ENCODE assay signal across 7 cellular contexts in the genomic region with DNA sequence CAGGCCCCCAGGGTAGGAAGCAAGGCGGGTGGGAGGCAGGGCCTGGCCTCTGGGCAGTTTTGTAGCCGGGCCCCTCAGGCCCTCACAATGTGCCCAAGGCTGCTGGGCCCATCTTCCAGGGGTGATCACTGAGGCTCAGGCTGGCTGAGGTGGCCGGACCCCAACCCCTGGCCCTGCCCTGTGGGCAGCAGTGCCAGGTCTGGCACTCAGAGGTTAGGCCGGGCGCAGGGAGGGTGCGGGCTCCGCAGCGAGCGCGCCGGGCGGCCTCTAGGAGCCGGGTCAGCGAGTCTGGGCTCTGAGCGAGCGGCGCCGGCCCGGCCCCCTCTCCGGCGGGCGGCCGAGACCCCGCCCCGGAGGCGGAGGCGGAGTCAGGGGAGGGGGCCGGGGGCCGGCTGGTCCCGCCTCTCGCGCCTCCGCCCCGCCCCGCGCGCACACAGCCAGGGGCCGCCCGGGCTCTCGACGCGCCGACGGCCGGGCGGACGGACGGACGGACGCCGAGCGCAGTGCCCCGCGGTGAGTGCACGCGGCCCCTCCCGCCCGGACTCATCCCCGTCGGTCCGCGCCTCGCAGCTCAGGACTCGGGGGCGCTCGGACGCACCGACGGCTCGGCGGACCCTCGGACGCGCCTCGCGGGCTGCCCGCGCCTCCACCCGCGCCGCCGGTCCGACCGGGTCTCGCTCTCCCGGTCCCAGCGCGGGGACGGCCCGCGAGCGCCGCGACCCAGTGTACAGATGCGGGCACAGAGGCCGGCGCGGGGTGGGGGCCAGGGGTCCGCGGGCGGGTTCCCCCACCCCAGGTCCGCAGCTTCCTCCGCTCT. TPM values are rescaled to one million over a fixed set of nuclear protein-coding genes. Genes with fewer than 3 reads are reported as not detected.
DNase-seq lines count a peak whose midpoint lies in the region; ATAC-seq and TF ChIP-seq lines count a peak whose summit lies in the region.

A gene (plus strand): TSS at position 430 of the 817 bp plus-strand sequence. CDS start 21,231 bp downstream, outside the sequence.

- H2AFZ ChIP-seq in GM23248 (0 out of 2 replicates have a peak within 1 kb of the TSS, but pooled peaks have one; percentile 14), neuronal stem cell (ENCODE audit: low read length) (no peak within 1 kb of the TSS)

- peak within 1 kb of the TSS; percentile 63 for H2BK12ac ChIP-seq in neuronal stem cell (ENCODE audit: low read length)

- no peaks in the 10 kb centered on the region for H3K27me3 ChIP-seq in GM23248 (replicated peaks; ENCODE audit: insufficient read depth)
- H3K27me3 ChIP-seq in neuronal stem cell (ENCODE audit: control insufficient read depth in 3 of 3, insufficient read depth in 3 of 3, low read depth in 1 of 3, low read length in 3 of 3) = peaks cover 0 to 24% (median 23%) of the 10 kb centered on the region in 3 experiments

- H3K14ac ChIP-seq in neuronal stem cell (ENCODE audit: low read length) = peak within 1 kb of the TSS; percentile 83

- peaks cover 18% of the 10 kb centered on the region for H3K27me3 Mint-ChIP-seq in WTC11 (ENCODE audit: low read depth)

- H2BK5ac ChIP-seq in neuronal stem cell (ENCODE audit: low read length) = peak within 1 kb of the TSS; percentile 72

- peak; percentile 88 for DNase-seq in GM23248
- peak; percentile 66 for DNase-seq in WTC11 (ENCODE audit: low spot score)
- DNase-seq in fibroblast of villous mesenchyme (ENCODE audit: low read depth) = peak; percentile 66
- DNase-seq in neuronal stem cell (ENCODE audit: low spot score) = peak; percentile 71
- no peak for DNase-seq in NCI-H526 treated with DMSO at 0.1 percent for 48 hours (lab: John Stamatoyannopoulos, UW)

- peak within 1 kb of the TSS; percentile 68 for H3K4me3 Mint-ChIP-seq in WTC11

- H3K4ac ChIP-seq in neuronal stem cell (ENCODE audit: low read length) = peak within 1 kb of the TSS; percentile 80

- H3K4me2 ChIP-seq in GM23248 (ENCODE audit: unreplicated experiment) (peak within 1 kb of the TSS; percentile 79), neuronal stem cell (ENCODE audit: insufficient read depth, low read length, poor library complexity, severe bottlenecking) (peak within 1 kb of the TSS; percentile 67)

- peak within 1 kb of the TSS; percentile 70 for H3K4me3 ChIP-seq in GM23248
- H3K4me3 ChIP-seq in fibroblast of villous mesenchyme (ENCODE audit: low read depth, low read length) = peak within 1 kb of the TSS; percentile 62
- H3K4me3 ChIP-seq in neuronal stem cell (ENCODE audit: low read length in 2 of 2) = peak within 1 kb of the TSS in 1 of 2 donors; percentile 78

- peak within 1 kb of the TSS; percentile 87 for H3K9ac ChIP-seq in GM23248
- peak within 1 kb of the TSS; percentile 79 for H3K9ac ChIP-seq in neuronal stem cell (ENCODE audit: low read depth, low read length, poor library complexity)

- H3F3A ChIP-seq in GM23248 (ENCODE audit: insufficient read depth) = peaks cover 19% of the 10 kb centered on the region

- 2% methylated on average over 54 to 67 of the region's 103 CpGs for WGBS in GM23248 (ENCODE audit: low coverage in 1 of 2, low lambda C conversion rate in 2 of 2, missing lambda C conversion rate in 2 of 2), 2 experiments
- WGBS in neuronal stem cell (ENCODE audit: extremely low coverage in 2 of 2, insufficient read length in 2 of 2, insufficient replicate concordance in 1 of 2), 2 donors = no CpG with 5 or more reads among the region's 103 CpGs

- H3K4me1 Mint-ChIP-seq in WTC11 = peaks cover 30% of the 10 kb centered on the region

- CTCF ChIA-PET in WTC11 (lab: Charles Lee) = interaction anchor here (0.6 to 1.1 kb wide), 2 partner anchors 99 to 106 kb away, joined by 4 read pairs; no protein-coding TSS in a partner anchor

- H3K9me2 ChIP-seq in GM23248 (ENCODE audit: insufficient read depth) = no peaks in the 10 kb centered on the region

- H3K9me3 ChIP-seq in GM23248 (ENCODE audit: low read depth) (no peaks in the 10 kb centered on the region), neuronal stem cell (replicated peaks in 1 of 2; ENCODE audit: control insufficient read depth in 2 of 2, insufficient read depth in 1 of 2, low read depth in 1 of 2, low read length in 2 of 2) (peaks cover 0 to 2% of the 10 kb centered on the region in 2 donors)

- H4K91ac ChIP-seq in neuronal stem cell (ENCODE audit: low read depth, low read length, poor library complexity) = no peak within 1 kb of the TSS

- no peaks in the 10 kb centered on the region for H3K9me3 Mint-ChIP-seq in WTC11

- H4K20me1 ChIP-seq in GM23248 (ENCODE audit: insufficient read depth) = no peaks in the 10 kb centered on the region

- H4K8ac ChIP-seq in neuronal stem cell (ENCODE audit: low read depth, low read length) = peak within 1 kb of the TSS; percentile 94

- H2AK5ac ChIP-seq in neuronal stem cell (ENCODE audit: low read depth, low read length) = peak within 1 kb of the TSS; percentile 90

- H3K23ac ChIP-seq in neuronal stem cell (ENCODE audit: low read depth, low read length, poor library complexity) = peak within 1 kb of the TSS; percentile 50

- TF ChIP-seq CTCF in WTC11 (IDR thresholded peaks at IDR 0.05) (no peak), fibroblast of villous mesenchyme (IDR thresholded peaks at IDR 0.05; ENCODE audit: insufficient read depth, low read depth, low read length) (no peak)

- peak within 1 kb of the TSS; percentile 81 for H2BK120ac ChIP-seq in neuronal stem cell (ENCODE audit: low read depth, low read length)

- peak within 1 kb of the TSS; percentile 57 for H3K27ac ChIP-seq in GM23248
- H3K27ac ChIP-seq in neuronal stem cell (replicated peaks; ENCODE audit: low read length) = no peak within 1 kb of the TSS

- ATAC-seq in WTC11 = peak; percentile 83
- no peak for ATAC-seq in GM18868 (IDR thresholded peaks at IDR 0.05; ENCODE audit: unreplicated experiment)
- ATAC-seq in GM21619 (IDR thresholded peaks at IDR 0.05; ENCODE audit: unreplicated experiment) = no peak

- in situ Hi-C loops in GM23248 (cut with MboI) = no loop called here

- peak within 1 kb of the TSS; percentile 92 for H3K18ac ChIP-seq in neuronal stem cell (ENCODE audit: low read length)

- peak within 1 kb of the TSS; percentile 95 for H2BK15ac ChIP-seq in neuronal stem cell (ENCODE audit: low read length)

- peaks cover 4% of the 10 kb centered on the region for H3K79me1 ChIP-seq in neuronal stem cell (ENCODE audit: low read depth, low read length)

- no peak within 1 kb of the TSS for H3K27ac Mint-ChIP-seq in WTC11

- peaks cover 47% of the 10 kb centered on the region for H3K79me2 ChIP-seq in GM23248 (ENCODE audit: insufficient read depth)

- H3K36me3 Mint-ChIP-seq in WTC11 = no peaks in the 10 kb centered on the region

- H3K4me1 ChIP-seq in GM23248 (ENCODE audit: insufficient read depth) (peaks cover 74% of the 10 kb centered on the region), neuronal stem cell (ENCODE audit: control insufficient read depth in 2 of 2, insufficient read depth in 1 of 2, low read depth in 1 of 2, low read length in 2 of 2) (peaks cover 9 to 23% of the 10 kb centered on the region in 2 donors)

- H3K36me3 ChIP-seq in GM23248 (ENCODE audit: low read depth) = no peaks in the 10 kb centered on the region
- no peaks in the 10 kb centered on the region for H3K36me3 ChIP-seq in neuronal stem cell (replicated peaks in 1 of 2; ENCODE audit: control insufficient read depth in 2 of 2, insufficient read depth in 2 of 2, low read length in 2 of 2)

- POLR2A ChIA-PET in WTC11 (lab: Charles Lee) = no interaction called here

TF ChIP-seq in WTC11, 78 proteins besides CTCF, POLR2A, EP300 and RAD21 (continues in another document):
- TF ChIP-seq SMAD4 (CRISPR knock-in tag; IDR thresholded peaks at IDR 0.05) = no peak
- TF ChIP-seq, protein P1, sequence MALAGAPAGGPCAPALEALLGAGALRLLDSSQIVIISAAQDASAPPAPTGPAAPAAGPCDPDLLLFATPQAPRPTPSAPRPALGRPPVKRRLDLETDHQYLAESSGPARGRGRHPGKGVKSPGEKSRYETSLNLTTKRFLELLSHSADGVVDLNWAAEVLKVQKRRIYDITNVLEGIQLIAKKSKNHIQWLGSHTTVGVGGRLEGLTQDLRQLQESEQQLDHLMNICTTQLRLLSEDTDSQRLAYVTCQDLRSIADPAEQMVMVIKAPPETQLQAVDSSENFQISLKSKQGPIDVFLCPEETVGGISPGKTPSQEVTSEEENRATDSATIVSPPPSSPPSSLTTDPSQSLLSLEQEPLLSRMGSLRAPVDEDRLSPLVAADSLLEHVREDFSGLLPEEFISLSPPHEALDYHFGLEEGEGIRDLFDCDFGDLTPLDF (CRISPR knock-in tag; IDR thresholded peaks at IDR 0.05) = no peak
- 0 out of 2 replicates have a peak, but pooled peaks have one; percentile 10 for TF ChIP-seq ZNF423 (CRISPR knock-in tag; IDR thresholded peaks at IDR 0.05)
- TF ChIP-seq, protein P2, sequence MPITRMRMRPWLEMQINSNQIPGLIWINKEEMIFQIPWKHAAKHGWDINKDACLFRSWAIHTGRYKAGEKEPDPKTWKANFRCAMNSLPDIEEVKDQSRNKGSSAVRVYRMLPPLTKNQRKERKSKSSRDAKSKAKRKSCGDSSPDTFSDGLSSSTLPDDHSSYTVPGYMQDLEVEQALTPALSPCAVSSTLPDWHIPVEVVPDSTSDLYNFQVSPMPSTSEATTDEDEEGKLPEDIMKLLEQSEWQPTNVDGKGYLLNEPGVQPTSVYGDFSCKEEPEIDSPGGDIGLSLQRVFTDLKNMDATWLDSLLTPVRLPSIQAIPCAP (CRISPR knock-in tag; IDR thresholded peaks at IDR 0.05) = no peak
- no peak for TF ChIP-seq RORB (CRISPR knock-in tag; IDR thresholded peaks at IDR 0.05)
- no peak for TF ChIP-seq OVOL2 (CRISPR knock-in tag; IDR thresholded peaks at IDR 0.05; ENCODE audit: borderline replicate concordance)
- TF ChIP-seq, protein P3, sequence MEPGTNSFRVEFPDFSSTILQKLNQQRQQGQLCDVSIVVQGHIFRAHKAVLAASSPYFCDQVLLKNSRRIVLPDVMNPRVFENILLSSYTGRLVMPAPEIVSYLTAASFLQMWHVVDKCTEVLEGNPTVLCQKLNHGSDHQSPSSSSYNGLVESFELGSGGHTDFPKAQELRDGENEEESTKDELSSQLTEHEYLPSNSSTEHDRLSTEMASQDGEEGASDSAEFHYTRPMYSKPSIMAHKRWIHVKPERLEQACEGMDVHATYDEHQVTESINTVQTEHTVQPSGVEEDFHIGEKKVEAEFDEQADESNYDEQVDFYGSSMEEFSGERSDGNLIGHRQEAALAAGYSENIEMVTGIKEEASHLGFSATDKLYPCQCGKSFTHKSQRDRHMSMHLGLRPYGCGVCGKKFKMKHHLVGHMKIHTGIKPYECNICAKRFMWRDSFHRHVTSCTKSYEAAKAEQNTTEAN (CRISPR knock-in tag; IDR thresholded peaks at IDR 0.05) = no peak

RNA-seq across cellular contexts. Expression of the gene that starts here (rescaled TPM):
- 636 and 646 TPM in 2 replicates for total RNA-seq in GM23248 (2014; rRNA removed; shearing (Covaris generic))
- 447 and 468 TPM in 2 replicates for polyA plus RNA-seq in GM23248 (2016; fragmentation: Nextera tagmentation; extraction: Ambion mirVana)
- 20.7 to 35.2 TPM (median 31.3 TPM) in 3 replicates for total RNA-seq in WTC11 (2021)
- total RNA-seq in fibroblast of villous mesenchyme = 30.2 and 50.6 TPM in 2 replicates
- polyA plus RNA-seq in neuronal stem cell (2013, experiment 1 of 2) = 12.1 TPM
- 12.3 TPM for polyA plus RNA-seq in neuronal stem cell (2013, experiment 2 of 2)

Comparison
In these comparisons a context has a peak if more than half of its experiments do, and no peak if none do; other contexts are left out.
1. RNA of the gene that starts here (total RNA-seq): 636 to 646 TPM in GM23248; 30.2 to 50.6 TPM in fibroblast of villous mesenchyme and 20.7 to 35.2 TPM in WTC11; every median in the first group is over 10 times any median in the second.